Comparison of ENCODE assay signal across 23 cellular contexts in genomic region chr19:410243-410781, GRCh38. TPM values are rescaled to one million over a fixed set of nuclear protein-coding genes. Genes with fewer than 3 reads are reported as not detected.
DNase-seq lines count a peak whose midpoint lies in the region; ATAC-seq and TF ChIP-seq lines count a peak whose summit lies in the region.
"Had no signal": no experiment of that assay in that cellular context is flagged by ENCODE, and none has a peak within 500 bp of the region (broad histone marks: within the 10 kb centered on the region; RNA-seq: fewer than 3 reads in every experiment).

No MANE protein-coding gene starts in this region.

- ATAC-seq in HG03521 (IDR thresholded peaks at IDR 0.05; ENCODE audit: unreplicated experiment), result no peak
- ATAC-seq: activated CD8-positive, alpha-beta T cell treated with anti-CD3 and anti-CD28 coated beads, Interleukin-2, amount 10 ng/mL, durations not matched to agents 7 days and 5 days; activated naive CD8-positive, alpha-beta T cell treated with anti-CD3 and anti-CD28 coated beads, Interleukin-2, amount 50 U/mL, for 24 hours; gastroesophageal sphincter; left lung; naive thymus-derived CD4-positive, alpha-beta T cell had no signal

- no peak for TF ChIP-seq EP300 in suprapubic skin (IDR thresholded peaks at IDR 0.05)

- DNase-seq in activated CD8-positive, alpha-beta memory T cell treated with anti-CD3 and anti-CD28 coated beads, Interleukin-2, amount 50 U/mL, for 4 hours, result peak; percentile 12
- DNase-seq in activated CD8-positive, alpha-beta memory T cell treated with anti-CD3 and anti-CD28 coated beads, Interleukin-2, amount 50 U/mL, for 48 hours, result no peak
- no peak for DNase-seq in NT2/D1 (ENCODE audit: low read depth, low spot score)
- DNase-seq in mesenteric fat pad (ENCODE audit: low spot score), result peak; percentile 81
- peak; percentile 58 to 70 for DNase-seq in suprapubic skin (ENCODE audit: low spot score in 2 of 2)
- no peak for DNase-seq in OCI-M1 (lab: John Stamatoyannopoulos, UW)
- no peak for DNase-seq in T-helper 9 cell
- DNase-seq: activated CD8-positive, alpha-beta T cell treated with anti-CD3 and anti-CD28 coated beads, Interleukin-2, amount 10 ng/mL, durations not matched to agents 7 days and 5 days; activated gamma-delta T cell; activated naive CD8-positive, alpha-beta T cell treated with anti-CD3 and anti-CD28 coated beads, Interleukin-2, amount 50 U/mL, for 24 hours; AML-193; DMS153; H9; NCI-H187; NCI-H2171; NCI-H510A treated with DMSO at 0.1 percent for 48 hours; SJCRH30; stimulated activated naive CD4-positive, alpha-beta T cell had no signal

- peaks cover 22% of the 10 kb centered on the region for H3K36me3 ChIP-seq in NT2/D1 (ENCODE audit: insufficient read depth, insufficient read length, low read length)
- H3K36me3 ChIP-seq in suprapubic skin, result no peaks in the 10 kb centered on the region
- H3K36me3 ChIP-seq: gastroesophageal sphincter, left lung, SJCRH30, thoracic aorta had no signal

- WGBS in suprapubic skin, result 30% methylated on average over 6 of the region's 21 CpGs

- peak overlapping the region; percentile 63 for H3K9ac ChIP-seq in NT2/D1 (ENCODE audit: insufficient read length, low read depth)

- H3K4me1 ChIP-seq in NT2/D1 (ENCODE audit: insufficient read depth, insufficient read length), result peaks cover 27% of the 10 kb centered on the region
- peaks cover 31% of the 10 kb centered on the region for H3K4me1 ChIP-seq in suprapubic skin
- H3K4me1 ChIP-seq: SJCRH30 had no signal

- no peak overlapping the region for H3K4me3 ChIP-seq in NT2/D1 (ENCODE audit: insufficient read length, low read depth)
- H3K4me3 ChIP-seq in suprapubic skin, result no peak overlapping the region
- H3K4me3 ChIP-seq: gastroesophageal sphincter, left lung, SJCRH30 had no signal

- TF ChIP-seq POLR2A in suprapubic skin (IDR thresholded peaks at IDR 0.05), result no peak

- no peak overlapping the region for H3K27ac ChIP-seq in suprapubic skin
- H3K27ac ChIP-seq: gastroesophageal sphincter, left lung, SJCRH30, thoracic aorta had no signal

- TF ChIP-seq CTCF in suprapubic skin (IDR thresholded peaks at IDR 0.05), result no peak

- H3K9me3 ChIP-seq in NT2/D1 (ENCODE audit: insufficient read depth, low read length) (peaks cover 4% of the 10 kb centered on the region; the same call in 1 of the 2 replicates), suprapubic skin (no peaks in the 10 kb centered on the region)
- H3K9me3 ChIP-seq: gastroesophageal sphincter, left lung, SJCRH30, thoracic aorta had no signal

- H3K27me3 ChIP-seq in NT2/D1 (ENCODE audit: insufficient read depth, insufficient read length) (peaks cover 16% of the 10 kb centered on the region), suprapubic skin (peaks cover 79% of the 10 kb centered on the region)
- H3K27me3 ChIP-seq: SJCRH30 had no signal

RNA-seq across cellular contexts. Expression of gene C2CD4C, which starts 1.4 kb away (rescaled TPM):
- 5.9 TPM for total RNA-seq in mesenteric fat pad
- total RNA-seq in suprapubic skin, result 1 to 10 TPM in 1 of 4 donors, under 1 TPM in 3; 0.13 to 2.3 (median 0.52) TPM
- total RNA-seq: activated CD8-positive, alpha-beta T cell treated with anti-CD3 and anti-CD28 coated beads, Interleukin-2, amount 10 ng/mL, durations not matched to agents 7 days and 5 days; naive thymus-derived CD4-positive, alpha-beta T cell had no signal

RNA-seq across cellular contexts. Expression of gene SHC2, which starts 50.5 kb away (rescaled TPM):
- total RNA-seq in mesenteric fat pad (29.1 TPM), suprapubic skin (10 to 100 TPM; 16.3 to 40.7 (median 19.6) TPM)
- total RNA-seq: activated CD8-positive, alpha-beta T cell treated with anti-CD3 and anti-CD28 coated beads, Interleukin-2, amount 10 ng/mL, durations not matched to agents 7 days and 5 days had no signal

Comparison
In these comparisons a context has a peak if more than half of its experiments do, and no peak if none do; other contexts are left out.
1. DNase-seq: peak in activated CD8-positive, alpha-beta memory T cell treated with anti-CD3 and anti-CD28 coated beads, Interleukin-2, amount 50 U/mL, for 4 hours (single experiment), mesenteric fat pad (single experiment) and suprapubic skin (2 of 2); none in activated CD8-positive, alpha-beta memory T cell treated with anti-CD3 and anti-CD28 coated beads, Interleukin-2, amount 50 U/mL, for 48 hours (single experiment), NT2/D1 (single experiment), OCI-M1 (single experiment) and T-helper 9 cell (single experiment).